Comparison of ENCODE assay signal across 8 cellular contexts in the genomic region with DNA sequence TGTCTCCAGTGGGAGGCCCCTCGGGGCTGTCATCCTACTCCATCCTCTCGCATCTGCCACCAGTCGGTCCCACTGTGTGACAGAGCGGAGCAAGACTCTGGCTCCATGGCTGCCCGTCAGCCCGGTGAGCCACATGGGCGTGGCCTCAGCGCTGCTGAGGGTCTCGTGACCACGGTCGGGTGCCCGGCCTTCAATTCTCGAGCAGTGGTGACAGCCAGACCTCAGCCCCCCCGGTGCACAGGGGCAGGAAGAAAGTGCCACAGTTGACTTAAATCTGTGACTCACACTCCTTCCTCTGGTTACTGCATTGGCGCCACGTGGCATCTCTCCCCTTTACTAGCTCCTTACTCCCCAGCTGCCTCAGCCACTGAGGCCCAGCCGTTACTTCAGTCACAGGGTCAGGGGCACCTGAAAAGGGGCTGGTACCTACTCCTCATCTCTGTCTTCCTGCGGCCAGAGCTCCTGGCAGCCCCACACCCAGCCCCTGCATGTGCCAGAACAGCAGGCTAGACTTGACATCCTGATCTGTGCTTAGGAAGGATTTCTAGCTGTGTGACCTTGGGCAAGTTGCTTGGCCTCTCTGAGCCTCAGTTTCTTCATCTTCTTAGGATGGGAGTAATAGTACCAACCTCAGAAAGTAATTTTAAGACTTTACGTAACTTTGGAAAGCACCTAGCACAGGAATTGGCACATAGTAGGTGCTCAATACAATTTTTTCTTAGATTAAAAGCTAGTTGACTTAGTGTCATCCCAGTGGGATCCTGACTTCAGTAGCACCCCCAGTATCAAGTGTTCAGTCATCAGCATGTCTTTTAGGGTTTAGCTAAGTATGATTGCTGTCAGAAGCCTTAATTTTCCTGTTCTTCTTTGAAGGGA.
DNase-seq lines count a peak whose midpoint lies in the region; ATAC-seq, FAIRE-seq and TF ChIP-seq lines count a peak whose summit lies in the region.

No MANE protein-coding gene starts in this region.

- CTCF ChIA-PET in activated CD4-positive, alpha-beta memory T cell treated with anti-CD3 and anti-CD28 coated beads, Interleukin-2, amount 10 ng/mL, durations not matched to agents 7 days and 5 days (lab: Charles Lee) = interaction anchor here (1.4 kb wide), 1 partner anchor 54 kb away, joined by 3 read pairs; no protein-coding TSS in a partner anchor

- peaks cover 5% of the 10 kb centered on the region; the same call in 1 of the 2 replicates for H3K27me3 Mint-ChIP-seq in HFFc6 (ENCODE audit: insufficient read depth)
- H3K27me3 Mint-ChIP-seq in activated CD4-positive, alpha-beta memory T cell treated with anti-CD3 and anti-CD28 coated beads, Interleukin-2, amount 10 ng/mL, durations not matched to agents 7 days and 5 days = no peaks in the 10 kb centered on the region
- H3K27me3 Mint-ChIP-seq in natural killer cell treated with Interleukin-12 subunit alpha and Interleukin-12 subunit beta and Interleukin-15 and Interleukin-18, amount 100 ng/mL, for 72 hours = no peaks in the 10 kb centered on the region

- DNase-seq in GM13977 (ENCODE audit: low spot score) (peak; percentile 48), HFFc6 (no peak), frontal cortex (ENCODE audit: low spot score in 2 of 2) (no peak), NCI-H146 (lab: John Stamatoyannopoulos, UW) (no peak), glomerular visceral epithelial cell (ENCODE audit: extremely low spot score) (no peak), H7 (no peak)
- peak; percentile 21 for DNase-seq in activated CD4-positive, alpha-beta memory T cell treated with anti-CD3 and anti-CD28 coated beads, Interleukin-2, amount 10 ng/mL, durations not matched to agents 7 days and 5 days
- peak; percentile 84 for DNase-seq in natural killer cell treated with Interleukin-12 subunit alpha and Interleukin-12 subunit beta and Interleukin-15 and Interleukin-18, amount 100 ng/mL, for 72 hours (ENCODE audit: low spot score)

- H3K4me3 Mint-ChIP-seq in HFFc6 = no peak overlapping the region
- no peak overlapping the region for H3K4me3 Mint-ChIP-seq in activated CD4-positive, alpha-beta memory T cell treated with anti-CD3 and anti-CD28 coated beads, Interleukin-2, amount 10 ng/mL, durations not matched to agents 7 days and 5 days
- peak overlapping the region; percentile 59 for H3K4me3 Mint-ChIP-seq in natural killer cell treated with Interleukin-12 subunit alpha and Interleukin-12 subunit beta and Interleukin-15 and Interleukin-18, amount 100 ng/mL, for 72 hours

- FAIRE-seq in frontal cortex (lab: Jason Lieb, UNC) = no peak

- ATAC-seq in natural killer cell treated with Interleukin-12 subunit alpha and Interleukin-12 subunit beta and Interleukin-15 and Interleukin-18, amount 100 ng/mL, for 72 hours = peak; percentile 86 to 93

- H3K9me3 Mint-ChIP-seq in HFFc6 = no peaks in the 10 kb centered on the region
- no peaks in the 10 kb centered on the region for H3K9me3 Mint-ChIP-seq in activated CD4-positive, alpha-beta memory T cell treated with anti-CD3 and anti-CD28 coated beads, Interleukin-2, amount 10 ng/mL, durations not matched to agents 7 days and 5 days
- no peaks in the 10 kb centered on the region for H3K9me3 Mint-ChIP-seq in natural killer cell treated with Interleukin-12 subunit alpha and Interleukin-12 subunit beta and Interleukin-15 and Interleukin-18, amount 100 ng/mL, for 72 hours

- H3K4me1 Mint-ChIP-seq in HFFc6 (ENCODE audit: low read depth) = peaks cover 7% of the 10 kb centered on the region
- H3K4me1 Mint-ChIP-seq in activated CD4-positive, alpha-beta memory T cell treated with anti-CD3 and anti-CD28 coated beads, Interleukin-2, amount 10 ng/mL, durations not matched to agents 7 days and 5 days = peaks cover 11% of the 10 kb centered on the region
- peaks cover 30 to 36% of the 10 kb centered on the region in 2 donors for H3K4me1 Mint-ChIP-seq in natural killer cell treated with Interleukin-12 subunit alpha and Interleukin-12 subunit beta and Interleukin-15 and Interleukin-18, amount 100 ng/mL, for 72 hours (ENCODE audit: low read depth in 2 of 2)

- TF ChIP-seq CTCF in GM13977 (IDR thresholded peaks at IDR 0.05; ENCODE audit: extremely low read depth, insufficient read depth, missing control alignments) = no peak
- TF ChIP-seq CTCF in HFFc6 (IDR thresholded peaks at IDR 0.05) = no peak

- H3K4me3 ChIP-seq in H7 (ENCODE audit: insufficient read depth, low read depth, low read length) = no peak overlapping the region

- in situ Hi-C loops in GM13977 (cut with MboI; ENCODE audit: low pct_unique_long_range_greater_than_20kb, low sequenced_read_pairs, unreplicated experiment) = no loop called here

- H3K27ac Mint-ChIP-seq in HFFc6 = peak overlapping the region; percentile 47
- H3K27ac Mint-ChIP-seq in activated CD4-positive, alpha-beta memory T cell treated with anti-CD3 and anti-CD28 coated beads, Interleukin-2, amount 10 ng/mL, durations not matched to agents 7 days and 5 days = no peak overlapping the region
- H3K27ac Mint-ChIP-seq in natural killer cell treated with Interleukin-12 subunit alpha and Interleukin-12 subunit beta and Interleukin-15 and Interleukin-18, amount 100 ng/mL, for 72 hours = peak overlapping the region; percentile 83 to 89

- H3K27me3 ChIP-seq in H7 (ENCODE audit: control insufficient read depth, insufficient read depth, low read length) = no peaks in the 10 kb centered on the region

- H3K36me3 Mint-ChIP-seq in HFFc6 (ENCODE audit: low read depth) = peaks cover 39% of the 10 kb centered on the region
- H3K36me3 Mint-ChIP-seq in activated CD4-positive, alpha-beta memory T cell treated with anti-CD3 and anti-CD28 coated beads, Interleukin-2, amount 10 ng/mL, durations not matched to agents 7 days and 5 days (ENCODE audit: low read depth) = peaks cover 65% of the 10 kb centered on the region
- H3K36me3 Mint-ChIP-seq in natural killer cell treated with Interleukin-12 subunit alpha and Interleukin-12 subunit beta and Interleukin-15 and Interleukin-18, amount 100 ng/mL, for 72 hours = peaks cover 15% of the 10 kb centered on the region

- POLR2A ChIA-PET in activated CD4-positive, alpha-beta memory T cell treated with anti-CD3 and anti-CD28 coated beads, Interleukin-2, amount 10 ng/mL, durations not matched to agents 7 days and 5 days (lab: Charles Lee) = interaction anchor here (1.9 kb wide), 1 partner anchor 9 kb away, joined by 5 read pairs; no protein-coding TSS in a partner anchor

- peaks cover 21% of the 10 kb centered on the region for H3K36me3 ChIP-seq in H7 (replicated peaks; ENCODE audit: control insufficient read depth, insufficient read depth, low read length)

Comparison
In these comparisons a context has a peak if more than half of its experiments do, and no peak if none do; other contexts are left out.
1. DNase-seq: peak in GM13977 (single experiment), activated CD4-positive, alpha-beta memory T cell treated with anti-CD3 and anti-CD28 coated beads, Interleukin-2, amount 10 ng/mL, durations not matched to agents 7 days and 5 days (single experiment) and natural killer cell treated with Interleukin-12 subunit alpha and Interleukin-12 subunit beta and Interleukin-15 and Interleukin-18, amount 100 ng/mL, for 72 hours (single experiment); none in HFFc6 (single experiment), frontal cortex (0 of 2), NCI-H146 (single experiment), glomerular visceral epithelial cell (single experiment) and H7 (single experiment).